1 cellular context compared by ENCODE assay signal in the genomic region with DNA sequence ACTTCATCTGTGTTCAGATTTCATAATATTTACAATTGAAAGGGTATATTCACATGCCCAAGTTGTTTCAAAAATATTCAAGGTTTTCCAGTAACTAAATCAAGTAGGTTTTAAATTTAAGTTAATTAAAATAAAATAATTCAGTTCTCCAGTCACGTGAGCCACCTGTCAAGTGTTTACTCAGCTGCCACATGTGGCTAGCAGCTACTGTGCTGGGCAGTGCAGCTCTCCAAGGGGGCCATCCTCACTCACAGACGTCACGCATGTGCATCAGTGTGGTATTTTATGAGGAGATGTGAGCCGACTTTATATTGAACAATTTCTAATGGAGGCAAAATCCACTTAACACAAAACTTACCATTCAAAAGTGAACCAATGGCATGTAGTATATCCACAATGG.
TF ChIP-seq lines count a peak whose summit lies in the region.

No MANE protein-coding gene starts in this region.

TF ChIP-seq in SK-N-SH, 30 proteins besides CTCF, POLR2A, EP300 and RAD21 (continued from another document):
- no peak for TF ChIP-seq FOXM1 (IDR thresholded peaks at IDR 0.05; ENCODE audit: low read depth)
